Comparison of ENCODE assay signal across 22 cellular contexts in the genomic region with DNA sequence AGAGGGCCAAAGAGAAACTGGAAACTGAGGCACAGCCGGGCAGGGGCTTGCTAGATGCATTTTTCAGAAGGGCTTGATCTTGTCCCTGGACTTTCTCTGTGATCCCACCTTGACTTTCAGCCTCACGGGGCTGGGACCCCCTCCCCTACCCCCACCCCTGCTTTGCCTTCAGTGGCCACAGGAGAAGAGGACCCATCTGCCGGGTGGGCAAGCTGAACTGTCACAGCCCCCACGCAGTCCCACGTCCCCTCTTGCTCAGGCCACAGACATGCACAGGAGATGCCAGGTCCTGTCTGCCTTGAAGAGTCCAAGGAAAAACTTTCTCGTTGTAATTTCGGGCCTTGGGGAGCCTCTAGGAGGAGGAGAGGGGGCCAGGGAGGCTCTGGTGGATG.
"Had no signal": no experiment of that assay in that cellular context is flagged by ENCODE, and none has a peak within 500 bp of the region (broad histone marks: within the 10 kb centered on the region; RNA-seq: fewer than 3 reads in every experiment).

No MANE protein-coding gene starts in this region.

- ATAC-seq: activated T-cell treated with anti-CD3 and anti-CD28 coated beads, Interleukin-2, amount 50 U/mL, for 4 hours; gastroesophageal sphincter; left colon; WTC11 had no signal

- H3K4me3 Mint-ChIP-seq: activated naive CD8-positive, alpha-beta T cell; activated T-cell treated with anti-CD3 and anti-CD28 coated beads, Interleukin-2, amount 50 U/mL, for 4 hours; central memory CD8-positive, alpha-beta T cell; naive B cell; stimulated activated naive CD8-positive, alpha-beta T cell treated with anti-CD3 and anti-CD28 coated beads, Interleukin-15, Interleukin-2, amounts not matched to agents 100 ng/mL and 50 ng/mL, for 24 hours; WTC11 had no signal

- FAIRE-seq: astrocyte, TTC549 had no signal

- H3K4me3 ChIP-seq: gastroesophageal sphincter, lung, prostate gland, tibial artery had no signal

- H3K9me3 Mint-ChIP-seq: activated T-cell treated with anti-CD3 and anti-CD28 coated beads, Interleukin-2, amount 50 U/mL, for 4 hours; activated T-helper 2 cell treated with anti-CD3 and anti-CD28 coated beads, Interferon-gamma antibody, Interleukin-2, Interleukin-4, amounts not matched to agents 10 μg/mL and 5 μg/mL and 100 μg/mL, durations not matched to agents 14 hours and 24 hours and 36 hours; central memory CD8-positive, alpha-beta T cell; stimulated activated naive CD8-positive, alpha-beta T cell treated with anti-CD3 and anti-CD28 coated beads, Interleukin-15, Interleukin-2, amounts not matched to agents 100 ng/mL and 50 ng/mL, for 24 hours had no signal

- H3K27ac ChIP-seq: epithelial cell of prostate, gastroesophageal sphincter, prostate gland, tibial artery had no signal

- H3K27me3 Mint-ChIP-seq: activated naive CD8-positive, alpha-beta T cell; stimulated activated naive CD8-positive, alpha-beta T cell treated with anti-CD3 and anti-CD28 coated beads, Interleukin-15, Interleukin-2, amounts not matched to agents 100 ng/mL and 50 ng/mL, for 24 hours had no signal

- H3K4me1 ChIP-seq: gastroesophageal sphincter, prostate gland, tibial artery had no signal

- H3K9me3 ChIP-seq: gastroesophageal sphincter, prostate gland, tibial artery had no signal

- H3K36me3 Mint-ChIP-seq: activated naive CD8-positive, alpha-beta T cell; naive B cell had no signal

- H3K36me3 ChIP-seq: gastroesophageal sphincter, prostate gland, tibial artery had no signal

- H3K4me1 Mint-ChIP-seq: central memory CD8-positive, alpha-beta T cell had no signal

- H3K27ac Mint-ChIP-seq: activated naive CD8-positive, alpha-beta T cell; activated T-helper 2 cell treated with anti-CD3 and anti-CD28 coated beads, Interferon-gamma antibody, Interleukin-2, Interleukin-4, amounts not matched to agents 10 μg/mL and 5 μg/mL and 100 μg/mL, durations not matched to agents 14 hours and 24 hours and 36 hours; naive B cell; stimulated activated naive CD8-positive, alpha-beta T cell treated with anti-CD3 and anti-CD28 coated beads, Interleukin-15, Interleukin-2, amounts not matched to agents 100 ng/mL and 50 ng/mL, for 24 hours; WTC11 had no signal

- DNase-seq: activated CD8-positive, alpha-beta memory T cell treated with anti-CD3 and anti-CD28 coated beads, Interleukin-2, amount 50 U/mL, for 48 hours; activated naive CD4-positive, alpha-beta T cell; activated T-cell treated with anti-CD3 and anti-CD28 coated beads, Interleukin-2, amount 50 U/mL, for 4 hours; cortex of kidney; hypothalamus; naive B cell; occipital lobe; stimulated activated CD4-positive, alpha-beta T cell treated with anti-CD3 and anti-CD28 coated beads, Interleukin-1b, Interleukin-23, amount 100 ng/mL, for 48 hours; substantia nigra had no signal
